In genomic region chr16:69339289-69340094, GRCh38 we compare ENCODE assay signal across 8 cellular contexts. TPM values are rescaled to one million over a fixed set of nuclear protein-coding genes. Genes with fewer than 3 reads are reported as not detected.
DNase-seq lines count a peak whose midpoint lies in the region; ATAC-seq and TF ChIP-seq lines count a peak whose summit lies in the region.

COG8 (minus strand) TSS chr16:69339564; CDS start chr16:69339552, 12 bp downstream.
NIP7 (plus strand) TSS chr16:69339772; CDS start chr16:69339830, 58 bp downstream.

- H3K27me3 Mint-ChIP-seq in HFFc6 (ENCODE audit: insufficient read depth): peaks cover 2% of the 10 kb centered on the region; the same call in 1 of the 2 replicates
- H3K27me3 Mint-ChIP-seq in activated naive CD4-positive, alpha-beta T cell treated with anti-CD3 and anti-CD28 coated beads, Interleukin-2, amount 10 ng/mL, durations not matched to agents 7 days and 5 days: no peaks in the 10 kb centered on the region

- H3K4me3 ChIP-seq in GM08714 (ENCODE audit: low read length): peak within 1 kb of the TSS; percentile 95
- H3K4me3 ChIP-seq in NB4 (ENCODE audit: low read depth, low read length): peak within 1 kb of the TSS; percentile 98
- peak within 1 kb of the TSS; percentile 84 for H3K4me3 ChIP-seq in SK-N-MC
- H3K4me3 ChIP-seq in gastroesophageal sphincter: peak within 1 kb of the TSS; percentile 89 to 92
- peak within 1 kb of the TSS; percentile 87 to 99 for H3K4me3 ChIP-seq in neutrophil (ENCODE audit: low read depth in 1 of 2, low read length in 1 of 2)

- H3K4me1 ChIP-seq in gastroesophageal sphincter (peaks cover 3 to 36% (median 17%) of the 10 kb centered on the region in 3 donors), neutrophil (ENCODE audit: control insufficient read depth in 1 of 2, insufficient read depth in 1 of 2, low read depth in 1 of 2, low read length in 1 of 2) (peaks cover 19 to 21% of the 10 kb centered on the region in 2 experiments)

- H3K9ac ChIP-seq in SK-N-MC (ENCODE audit: insufficient read length): peak within 1 kb of the TSS; percentile 87

- H3K9me3 ChIP-seq in SK-N-MC (ENCODE audit: low read depth, low read length) (no peaks in the 10 kb centered on the region), gastroesophageal sphincter (no peaks in the 10 kb centered on the region), neutrophil (no peaks in the 10 kb centered on the region)

- H3K36me3 ChIP-seq in SK-N-MC (ENCODE audit: insufficient read depth, low read length) (peaks cover 39% of the 10 kb centered on the region), gastroesophageal sphincter (peaks cover 0 to 45% of the 10 kb centered on the region in 2 donors), neutrophil (peaks cover 28% of the 10 kb centered on the region)

- CTCF ChIA-PET in activated naive CD4-positive, alpha-beta T cell treated with anti-CD3 and anti-CD28 coated beads, Interleukin-2, amount 10 ng/mL, durations not matched to agents 7 days and 5 days (lab: Charles Lee): interaction anchor here (0.9 kb wide), 2 partner anchors 9 to 280 kb away, joined by 3 read pairs; partner anchors contain the start of gene PDF

- TF ChIP-seq CTCF in HFFc6 (IDR thresholded peaks at IDR 0.05): peak; percentile 93
- peak; percentile 62 for TF ChIP-seq CTCF in NB4 (IDR thresholded peaks at IDR 0.05; ENCODE audit: low read depth, low read length)
- peak in 3 of 4 experiments; percentile 85 to 89 (median 89) for TF ChIP-seq CTCF in gastroesophageal sphincter (IDR thresholded peaks at IDR 0.05)
- peak; percentile 97 for TF ChIP-seq CTCF in neutrophil (IDR thresholded peaks at IDR 0.05)

- no peak for TF ChIP-seq EP300 in gastroesophageal sphincter (IDR thresholded peaks at IDR 0.05)

- DNase-seq in HFFc6: peak; percentile 99
- peak; percentile 100 for DNase-seq in NB4 (ENCODE audit: low read depth)
- peak; percentile 66 for DNase-seq in SK-N-MC (ENCODE audit: low read depth, low spot score)
- peak; percentile 96 for DNase-seq in activated naive CD4-positive, alpha-beta T cell treated with anti-CD3 and anti-CD28 coated beads, Interleukin-2, amount 10 ng/mL, durations not matched to agents 7 days and 5 days
- peak; percentile 62 to 97 (median 92) for DNase-seq in substantia nigra (lab: John Stamatoyannopoulos, UW)

- peaks cover 29% of the 10 kb centered on the region for H3K4me1 Mint-ChIP-seq in HFFc6 (ENCODE audit: low read depth)
- H3K4me1 Mint-ChIP-seq in activated naive CD4-positive, alpha-beta T cell treated with anti-CD3 and anti-CD28 coated beads, Interleukin-2, amount 10 ng/mL, durations not matched to agents 7 days and 5 days: peaks cover 50% of the 10 kb centered on the region

- ATAC-seq in gastroesophageal sphincter: peak; percentile 98

- H3K4me3 Mint-ChIP-seq in HFFc6: peak within 1 kb of the TSS; percentile 97
- peak within 1 kb of the TSS; percentile 100 for H3K4me3 Mint-ChIP-seq in activated naive CD4-positive, alpha-beta T cell treated with anti-CD3 and anti-CD28 coated beads, Interleukin-2, amount 10 ng/mL, durations not matched to agents 7 days and 5 days

- H3K36me3 Mint-ChIP-seq in HFFc6 (ENCODE audit: low read depth): peaks cover 31% of the 10 kb centered on the region
- peaks cover 51% of the 10 kb centered on the region for H3K36me3 Mint-ChIP-seq in activated naive CD4-positive, alpha-beta T cell treated with anti-CD3 and anti-CD28 coated beads, Interleukin-2, amount 10 ng/mL, durations not matched to agents 7 days and 5 days

- TF ChIP-seq POLR2A in NB4 (IDR thresholded peaks at IDR 0.05; ENCODE audit: extremely low read depth, insufficient read length) (peak; percentile 73), gastroesophageal sphincter (IDR thresholded peaks at IDR 0.05) (peak; percentile 42 to 59)

- H3K27ac Mint-ChIP-seq in HFFc6: peak within 1 kb of the TSS; percentile 94
- peak within 1 kb of the TSS; percentile 97 for H3K27ac Mint-ChIP-seq in activated naive CD4-positive, alpha-beta T cell treated with anti-CD3 and anti-CD28 coated beads, Interleukin-2, amount 10 ng/mL, durations not matched to agents 7 days and 5 days

- no peaks in the 10 kb centered on the region for H3K9me3 Mint-ChIP-seq in HFFc6
- H3K9me3 Mint-ChIP-seq in activated naive CD4-positive, alpha-beta T cell treated with anti-CD3 and anti-CD28 coated beads, Interleukin-2, amount 10 ng/mL, durations not matched to agents 7 days and 5 days: no peaks in the 10 kb centered on the region

- no peaks in the 10 kb centered on the region for H3K27me3 ChIP-seq in gastroesophageal sphincter
- no peaks in the 10 kb centered on the region for H3K27me3 ChIP-seq in neutrophil

- 0% methylated on average over 10 to 16 of the region's 77 CpGs for WGBS in gastroesophageal sphincter (ENCODE audit: low coverage in 1 of 2), 2 donors

- peak within 1 kb of the TSS; percentile 54; the same call in 1 of the 2 replicates for H3K27ac ChIP-seq in SK-N-MC
- peak within 1 kb of the TSS; percentile 80 to 95 (median 92) for H3K27ac ChIP-seq in gastroesophageal sphincter
- peak within 1 kb of the TSS; percentile 91 for H3K27ac ChIP-seq in neutrophil
- peak within 1 kb of the TSS; percentile 91 for H3K27ac ChIP-seq in substantia nigra (ENCODE audit: low read depth, low read length, poor library complexity, severe bottlenecking)

RNA-seq across cellular contexts. Expression of gene COG8, which starts in this region (rescaled TPM):
- total RNA-seq in HFFc6 (2021; fragmentation: NEBNext Ultra II Directional; extraction: Animal tissue kit (Norgen Biotek cat#: 25700)): 10 to 100 TPM; 29.4 to 36.8 (median 35.2) TPM
- total RNA-seq in gastroesophageal sphincter: 10 to 100 TPM; 33.3 to 48.6 (median 43.5) TPM

RNA-seq across cellular contexts. Expression of gene NIP7, which starts in this region (rescaled TPM):
- 10 to 100 TPM; 34.7 to 43.5 (median 37.1) TPM for total RNA-seq in HFFc6 (2021; fragmentation: NEBNext Ultra II Directional; extraction: Animal tissue kit (Norgen Biotek cat#: 25700))
- total RNA-seq in gastroesophageal sphincter: 10 to 100 TPM in 3 of 4 donors, 1 to 10 TPM in 1; 7.5 to 18.9 (median 15.0) TPM

Comparison
In these comparisons a context has a peak if more than half of its experiments do, and no peak if none do; other contexts are left out.
1. Peak in every context shown above with its lines: DNase-seq, ATAC-seq, H3K4me3 ChIP-seq and H3K27ac ChIP-seq.